Comparison of ENCODE assay signal across 14 cellular contexts in genomic region chr9:9914174-9914573, GRCh38.
"Had no signal": no experiment of that assay in that cellular context is flagged by ENCODE, and none has a peak within 500 bp of the region (broad histone marks: within the 10 kb centered on the region; RNA-seq: fewer than 3 reads in every experiment).

No MANE protein-coding gene starts in this region.

- ATAC-seq: activated CD4-positive, CD25-positive, alpha-beta regulatory T cell treated with anti-CD3 and anti-CD28 coated beads, Interleukin-2, amount 50 U/mL, for 24 hours; left lung; stimulated activated naive CD8-positive, alpha-beta T cell treated with anti-CD3 and anti-CD28 coated beads, Interleukin-15, Interleukin-2, amounts not matched to agents 100 U/mL and 50 U/mL, for 24 hours had no signal

- DNase-seq: activated effector memory CD4-positive, alpha-beta T cell treated with Interleukin-2 at 50 U/mL for 16 hours; activated T-cell treated with anti-CD3 and anti-CD28 coated beads, Interleukin-2, amount 50 U/mL, for 24 hours; cerebellar nuclear complex; dermis blood vessel endothelial cell; glutamatergic neuron; stimulated activated CD4-positive, alpha-beta T cell treated with anti-CD3 and anti-CD28 coated beads, Interleukin-4, amount 100 ng/mL, for 1 hour; stimulated activated CD8-positive, alpha-beta memory T cell treated with anti-CD3 and anti-CD28 coated beads, Interleukin-4, amount 100 ng/mL, for 48 hours; stimulated activated naive CD8-positive, alpha-beta T cell treated with anti-CD3 and anti-CD28 coated beads, Interleukin-15, Interleukin-2, amounts not matched to agents 100 U/mL and 50 U/mL, for 24 hours; upper lobe of left lung had no signal

- H3K36me3 ChIP-seq: esophagus muscularis mucosa, left lung, upper lobe of left lung had no signal

- FAIRE-seq: endometrium, keratinocyte had no signal

- H3K4me3 ChIP-seq: esophagus muscularis mucosa, left lung, upper lobe of left lung had no signal

- H3K27ac ChIP-seq: esophagus muscularis mucosa, left lung, upper lobe of left lung had no signal

- H3K27me3 ChIP-seq: esophagus muscularis mucosa, left lung, upper lobe of left lung had no signal

- H3K9me3 ChIP-seq: upper lobe of left lung had no signal

- H3K4me1 ChIP-seq: esophagus muscularis mucosa, left lung, upper lobe of left lung had no signal
